In the genomic region with DNA sequence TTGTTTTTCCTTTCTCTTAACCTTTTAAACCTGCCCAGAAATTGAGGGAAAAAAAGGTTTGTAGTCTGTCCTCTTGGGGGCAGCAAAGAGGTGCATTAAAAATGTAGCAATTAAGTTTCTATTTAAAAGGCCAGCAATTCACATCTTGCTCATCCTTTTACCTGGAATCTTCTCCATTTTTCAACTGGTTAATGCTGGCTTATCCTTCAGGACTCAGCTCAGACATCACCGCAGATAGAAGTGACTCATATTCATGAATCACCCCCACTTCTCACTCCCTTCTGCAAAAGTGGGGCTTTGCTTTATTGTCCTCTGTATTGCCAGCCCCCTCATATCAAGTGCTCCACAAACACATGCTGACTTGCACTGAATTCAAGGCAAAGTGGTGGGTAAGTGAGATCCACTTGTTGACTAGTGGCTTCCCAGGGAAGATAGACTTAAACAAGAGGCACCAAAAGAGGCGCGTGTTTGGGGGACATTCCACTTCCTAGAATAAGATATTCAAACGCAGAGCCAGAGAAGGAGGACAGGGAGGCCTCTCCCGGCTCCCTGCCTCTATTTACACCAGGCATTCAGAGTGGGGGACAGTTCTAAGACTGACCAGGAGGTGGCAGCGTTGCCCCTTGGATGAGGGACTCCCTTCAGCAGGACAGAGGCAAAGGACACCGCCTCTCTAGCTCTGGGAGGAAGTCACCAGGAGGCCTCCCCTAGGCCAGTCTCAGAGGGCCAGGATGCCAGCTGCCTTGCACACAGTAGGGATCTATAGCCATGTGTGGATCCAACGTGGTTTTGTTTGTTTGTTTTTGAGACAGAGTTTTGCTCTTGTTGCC, we compare ENCODE assay signal across 8 cellular contexts. TPM values are rescaled to one million over a fixed set of nuclear protein-coding genes. Genes with fewer than 3 reads are reported as not detected.
A peak's percentile ranks its signal among the peaks of the same experiment; 100 is the strongest.
DNase-seq lines count a peak whose midpoint lies in the region; ATAC-seq and TF ChIP-seq lines count a peak whose summit lies in the region.

No MANE protein-coding gene starts in this region.

- no peak overlapping the region for H3K4me3 Mint-ChIP-seq in naive B cell
- no peak overlapping the region for H3K4me3 Mint-ChIP-seq in stimulated activated effector memory CD8-positive, alpha-beta T cell treated with anti-CD3 and anti-CD28 coated beads, Interleukin-12 subunit alpha, Interleukin-12 subunit beta, amount 100 ng/mL, for 72 hours

- H3K4me3 ChIP-seq in BJ (ENCODE audit: low read depth, low read length) (no peak overlapping the region), OCI-LY3 (ENCODE audit: low read length) (peak overlapping the region; percentile 42), esophagus muscularis mucosa (no peak overlapping the region)

- peaks cover 5 to 7% (median 6%) of the 10 kb centered on the region in 3 donors for H3K4me1 Mint-ChIP-seq in naive B cell
- H3K4me1 Mint-ChIP-seq in stimulated activated effector memory CD8-positive, alpha-beta T cell treated with anti-CD3 and anti-CD28 coated beads, Interleukin-12 subunit alpha, Interleukin-12 subunit beta, amount 100 ng/mL, for 72 hours = peaks cover 25% of the 10 kb centered on the region

- WGBS in esophagus muscularis mucosa = 20% methylated on average over 8 of the region's 8 CpGs

- TF ChIP-seq EP300 in esophagus muscularis mucosa (IDR thresholded peaks at IDR 0.05) = no peak

- peaks cover 0 to 7% (median 0%) of the 10 kb centered on the region in 3 donors for H3K27me3 Mint-ChIP-seq in naive B cell

- H3K4me2 ChIP-seq in OCI-LY3 (ENCODE audit: low read length) = peak overlapping the region; percentile 52

- TF ChIP-seq CTCF in BJ (IDR thresholded peaks at IDR 0.05; ENCODE audit: insufficient read depth, low read depth, low read length) = peak; percentile 79
- peak; percentile 88 for TF ChIP-seq CTCF in OCI-LY3 (IDR thresholded peaks at IDR 0.05; ENCODE audit: low read depth, low read length)
- peak; percentile 81 to 96 (median 91) for TF ChIP-seq CTCF in esophagus muscularis mucosa (IDR thresholded peaks at IDR 0.05)

- DNase-seq in BJ (ENCODE audit: low read depth) (no peak), HuH-7 (ENCODE audit: low spot score) (peak; percentile 74), activated T-cell treated with anti-CD3 and anti-CD28 coated beads for 4 hours (peak; percentile 61), esophagus muscularis mucosa (ENCODE audit: extremely low spot score) (peak; percentile 98), naive B cell (peak; percentile 33)
- peak; percentile 75 to 92 for DNase-seq in stimulated activated effector memory CD8-positive, alpha-beta T cell treated with anti-CD3 and anti-CD28 coated beads, Interleukin-12 subunit alpha, Interleukin-12 subunit beta, amount 100 ng/mL, for 72 hours (ENCODE audit: low spot score in 2 of 2)

- H3K36me3 ChIP-seq in BJ (ENCODE audit: control insufficient read depth, insufficient read depth, low read length) (no peaks in the 10 kb centered on the region), OCI-LY3 (replicated peaks; ENCODE audit: low read depth, low read length) (no peaks in the 10 kb centered on the region), esophagus muscularis mucosa (no peaks in the 10 kb centered on the region)

- H3K9me3 ChIP-seq in OCI-LY3 (ENCODE audit: insufficient read depth, low read length) (no peaks in the 10 kb centered on the region), esophagus muscularis mucosa (no peaks in the 10 kb centered on the region)

- H3K9me3 Mint-ChIP-seq in naive B cell = no peaks in the 10 kb centered on the region
- H3K9me3 Mint-ChIP-seq in stimulated activated effector memory CD8-positive, alpha-beta T cell treated with anti-CD3 and anti-CD28 coated beads, Interleukin-12 subunit alpha, Interleukin-12 subunit beta, amount 100 ng/mL, for 72 hours = no peaks in the 10 kb centered on the region

- intact Hi-C loops in esophagus muscularis mucosa (cut with DNase I) = loop anchor here (2.0 to 10.0 kb wide), 5 partner anchors 200 to 698 kb away; no protein-coding TSS in a partner anchor

- H3K27me3 ChIP-seq in BJ (ENCODE audit: control insufficient read depth, insufficient read depth, low read length) (no peaks in the 10 kb centered on the region), OCI-LY3 (ENCODE audit: low read depth, low read length) (no peaks in the 10 kb centered on the region), esophagus muscularis mucosa (no peaks in the 10 kb centered on the region)

- no peak for TF ChIP-seq POLR2A in esophagus muscularis mucosa (IDR thresholded peaks at IDR 0.05; ENCODE audit: low read depth)

- H3K27ac ChIP-seq in OCI-LY3 (ENCODE audit: low read length) = no peak overlapping the region
- H3K27ac ChIP-seq in esophagus muscularis mucosa (replicated peaks in 1 of 4) = peak overlapping the region; percentile 8 to 56 (median 42)

- no peaks in the 10 kb centered on the region for H3K36me3 Mint-ChIP-seq in naive B cell
- H3K36me3 Mint-ChIP-seq in stimulated activated effector memory CD8-positive, alpha-beta T cell treated with anti-CD3 and anti-CD28 coated beads, Interleukin-12 subunit alpha, Interleukin-12 subunit beta, amount 100 ng/mL, for 72 hours = no peaks in the 10 kb centered on the region

- no peaks in the 10 kb centered on the region for H3K79me2 ChIP-seq in OCI-LY3 (ENCODE audit: low read length)

- POLR2A ChIA-PET in BJ (lab: Charles Lee) = no interaction called here

- peak overlapping the region; percentile 91 for H2AFZ ChIP-seq in OCI-LY3 (ENCODE audit: low read depth, low read length)

- peak overlapping the region in 1 of 6 donors; percentile 55 for H3K27ac Mint-ChIP-seq in naive B cell
- no peak overlapping the region for H3K27ac Mint-ChIP-seq in stimulated activated effector memory CD8-positive, alpha-beta T cell treated with anti-CD3 and anti-CD28 coated beads, Interleukin-12 subunit alpha, Interleukin-12 subunit beta, amount 100 ng/mL, for 72 hours

- ATAC-seq in GM19372 (IDR thresholded peaks at IDR 0.05; ENCODE audit: low read depth, unreplicated experiment) (peak; percentile 69), naive B cell (ENCODE audit: low read depth in 2 of 2) (peak; percentile 53 to 61)
- peak; percentile 87 for ATAC-seq in stimulated activated effector memory CD8-positive, alpha-beta T cell treated with anti-CD3 and anti-CD28 coated beads, Interleukin-12 subunit alpha, Interleukin-12 subunit beta, amount 100 ng/mL, for 72 hours

- CTCF ChIA-PET in BJ (lab: Yijun Ruan, JAX) = interaction anchor here (0.6 to 5.1 kb wide), 35 partner anchors 8 to 700 kb away, joined by 3 to 61 read pairs (median 4); a partner anchor contains a TSS

- H3K4me1 ChIP-seq in OCI-LY3 (ENCODE audit: low read length) (peaks cover 5% of the 10 kb centered on the region), esophagus muscularis mucosa (peaks cover 7 to 15% (median 12%) of the 10 kb centered on the region in 4 donors)

- no peaks in the 10 kb centered on the region for H4K20me1 ChIP-seq in OCI-LY3 (ENCODE audit: insufficient read depth, low read length)

- peak overlapping the region; percentile 10; the same call in 1 of the 2 replicates for H3K9ac ChIP-seq in OCI-LY3 (ENCODE audit: low read length)

RNA-seq across cellular contexts. Expression of a gene that starts 23.2 kb away (rescaled TPM):
- polyA plus RNA-seq in BJ (2011; rRNA removed) = not detected in 2 replicates
- not detected in 2 replicates for polyA minus RNA-seq in BJ (2011; rRNA and poly(A)+ RNA removed)
- not detected for total RNA-seq in esophagus muscularis mucosa
- polyA plus RNA-seq in naive B cell (ENCODE audit: low read depth in 6 of 6) = not detected
